Comparison of ENCODE assay signal across 16 cellular contexts in genomic region chr11:93654266-93654665, GRCh38. TPM values are rescaled to one million over a fixed set of nuclear protein-coding genes. Genes with fewer than 3 reads are reported as not detected.
DNase-seq lines count a peak whose midpoint lies in the region; ATAC-seq and TF ChIP-seq lines count a peak whose summit lies in the region.
"Had no signal": no experiment of that assay in that cellular context is flagged by ENCODE, and none has a peak within 500 bp of the region (broad histone marks: within the 10 kb centered on the region; RNA-seq: fewer than 3 reads in every experiment).

No MANE protein-coding gene starts in this region.

- H3K9ac ChIP-seq in H9 (ENCODE audit: extremely low read depth, insufficient read length, low read length): no peak overlapping the region
- H3K9ac ChIP-seq: BLaER1, GM23248 had no signal

- intact Hi-C loops in esophagus muscularis mucosa (cut with DNase I): loop anchor here (5.0 kb wide), 1 partner anchor 107 kb away; no protein-coding TSS in a partner anchor

- no peak for ATAC-seq in HG03378 (IDR thresholded peaks at IDR 0.05; ENCODE audit: unreplicated experiment)

- no peak overlapping the region for H2AK5ac ChIP-seq in H9 (ENCODE audit: insufficient read length, low read length)

- H3K23ac ChIP-seq in H9 (ENCODE audit: insufficient read length, low read depth, low read length): no peak overlapping the region

- WGBS in esophagus muscularis mucosa: 63% methylated on average over 4 of the region's 4 CpGs
- no CpG with 5 or more reads among the region's 4 CpGs for WGBS in H9 (ENCODE audit: extremely low coverage, insufficient read length, low lambda C conversion rate)

- no peak for TF ChIP-seq EP300 in esophagus muscularis mucosa (IDR thresholded peaks at IDR 0.05)

- H4K91ac ChIP-seq in H9 (ENCODE audit: insufficient read length, low read depth, low read length): no peak overlapping the region

- no peak overlapping the region for H3K27ac Mint-ChIP-seq in H9
- H3K27ac Mint-ChIP-seq: CD4-positive, alpha-beta T cell; IgD-negative memory B cell had no signal

- H4K20me1 ChIP-seq in H9 (ENCODE audit: control insufficient read depth, insufficient read depth, insufficient read length): no peaks in the 10 kb centered on the region
- H4K20me1 ChIP-seq: BLaER1 had no signal

- no peak overlapping the region for H2BK20ac ChIP-seq in H9 (ENCODE audit: low read depth, low read length, poor library complexity, severe bottlenecking)

- no peak overlapping the region for H3K4me3 Mint-ChIP-seq in H9
- H3K4me3 Mint-ChIP-seq: CD4-positive, alpha-beta T cell; IgD-negative memory B cell had no signal

- no peak overlapping the region for H3K4me2 ChIP-seq in H9 (ENCODE audit: insufficient read depth, insufficient read length, low read length)
- H3K4me2 ChIP-seq: BLaER1 had no signal

- H3T11ph ChIP-seq in H9 (ENCODE audit: low read length): no peak overlapping the region

- H3K79me1 ChIP-seq in H9 (ENCODE audit: insufficient read depth, low read depth, low read length, poor library complexity, severe bottlenecking): no peaks in the 10 kb centered on the region

- H3K23me2 ChIP-seq in H9 (ENCODE audit: insufficient read length, low read depth, low read length, poor library complexity, severe bottlenecking): no peaks in the 10 kb centered on the region

- H3K4me3 ChIP-seq in HL-60 (replicated peaks; ENCODE audit: insufficient read depth, low read length) (no peak overlapping the region), esophagus muscularis mucosa (no peak overlapping the region), right atrium auricular region (no peak overlapping the region)
- H3K4me3 ChIP-seq: BLaER1, GM23248 had no signal

- no peak overlapping the region for H2BK5ac ChIP-seq in H9 (ENCODE audit: insufficient read length, low read length)

- H3K36me3 ChIP-seq in esophagus muscularis mucosa: no peaks in the 10 kb centered on the region
- no peaks in the 10 kb centered on the region for H3K36me3 ChIP-seq in right atrium auricular region
- H3K36me3 ChIP-seq: BLaER1 had no signal

- H3K27me3 Mint-ChIP-seq in H9 (ENCODE audit: low read depth): peaks cover 26% of the 10 kb centered on the region

- TF ChIP-seq CTCF in HL-60 (IDR thresholded peaks at IDR 0.05; ENCODE audit: insufficient read depth, low read length) (no peak), esophagus muscularis mucosa (IDR thresholded peaks at IDR 0.05) (no peak), H9 (conservative IDR thresholded peaks at IDR 0.05) (no peak), right atrium auricular region (IDR thresholded peaks at IDR 0.05) (no peak)

- no peak overlapping the region for H2AFZ ChIP-seq in H9 (ENCODE audit: low read length)
- H2AFZ ChIP-seq: GM23248 had no signal

- no peak overlapping the region for H3K14ac ChIP-seq in H9 (ENCODE audit: insufficient read depth, low read length)

- no peaks in the 10 kb centered on the region for H3K9me3 ChIP-seq in esophagus muscularis mucosa
- H3K9me3 ChIP-seq in H9 (ENCODE audit: control insufficient read depth, low read depth, low read length): no peaks in the 10 kb centered on the region
- H3K9me3 ChIP-seq in right atrium auricular region: no peaks in the 10 kb centered on the region
- H3K9me3 ChIP-seq: BLaER1 had no signal

- no peak for TF ChIP-seq POLR2A in esophagus muscularis mucosa (IDR thresholded peaks at IDR 0.05; ENCODE audit: low read depth)

- no peak overlapping the region for H4K8ac ChIP-seq in H9 (replicated peaks; ENCODE audit: insufficient read length, low read depth, low read length)

- peak overlapping the region; percentile 72 for H3K27ac ChIP-seq in HL-60 (replicated peaks)
- H3K27ac ChIP-seq in esophagus muscularis mucosa (replicated peaks in 1 of 4): no peak overlapping the region
- H3K27ac ChIP-seq in H9 (ENCODE audit: insufficient read length, low read depth, low read length): no peak overlapping the region
- H3K27ac ChIP-seq in right atrium auricular region: no peak overlapping the region
- H3K27ac ChIP-seq: BLaER1, GM23248 had no signal

- no peak overlapping the region for H2BK12ac ChIP-seq in H9 (ENCODE audit: insufficient read length, low read depth, low read length)

- no peak overlapping the region for H2BK15ac ChIP-seq in H9 (ENCODE audit: low read depth, low read length)

- H3K9me3 Mint-ChIP-seq in H9: no peaks in the 10 kb centered on the region
- H3K9me3 Mint-ChIP-seq: CD4-positive, alpha-beta T cell; IgD-negative memory B cell had no signal

- H4K5ac ChIP-seq in H9 (ENCODE audit: insufficient read length, low read depth, low read length): no peak overlapping the region

- H3K4me1 ChIP-seq in esophagus muscularis mucosa (peaks cover 0 to 6% (median 0%) of the 10 kb centered on the region in 4 donors), H9 (ENCODE audit: insufficient read depth, low read length) (no peaks in the 10 kb centered on the region), right atrium auricular region (no peaks in the 10 kb centered on the region)
- H3K4me1 ChIP-seq: BLaER1 had no signal

- H3K79me2 ChIP-seq in H9 (ENCODE audit: insufficient read depth, low read length): no peaks in the 10 kb centered on the region

- DNase-seq in NOMO-1 treated with DMSO at 0.1 percent for 48 hours (lab: John Stamatoyannopoulos, UW; ENCODE audit: unreplicated experiment): peak; percentile 13
- no peak for DNase-seq in NOMO-1 treated with dmso at 0.1 percent for 144 hours (lab: John Stamatoyannopoulos, UW; ENCODE audit: unreplicated experiment)
- DNase-seq in HL-60 (ENCODE audit: low read depth in 1 of 2, low spot score in 1 of 2): peak; percentile 42 to 51
- DNase-seq in esophagus muscularis mucosa (ENCODE audit: extremely low spot score): peak; percentile 47
- DNase-seq in H9: no peak
- no peak for DNase-seq in right atrium auricular region (ENCODE audit: low spot score)
- DNase-seq: 8988T; CD4-positive, alpha-beta T cell; DMS153; DMS79; GDM1; GM23248; HCEC 1CT had no signal

- no peak overlapping the region for H3K4ac ChIP-seq in H9 (ENCODE audit: low read depth, low read length)

- H3K36me3 Mint-ChIP-seq in H9 (ENCODE audit: insufficient read depth in 1 of 3, low read depth in 3 of 3): no peaks in the 10 kb centered on the region
- H3K36me3 Mint-ChIP-seq: IgD-negative memory B cell had no signal

- H3K18ac ChIP-seq in H9 (ENCODE audit: insufficient read length, low read depth, low read length): no peak overlapping the region

- no peak overlapping the region for H2BK120ac ChIP-seq in H9 (ENCODE audit: low read depth, low read length, poor library complexity, severe bottlenecking)

- H3K56ac ChIP-seq in H9 (ENCODE audit: insufficient read length, low read depth, low read length): no peak overlapping the region

- H3K4me1 Mint-ChIP-seq in H9: 0 out of 4 replicates have a peak, but pooled peaks cover 0 to 3% of the 10 kb centered on the region in 2 experiments
- H3K4me1 Mint-ChIP-seq: IgD-negative memory B cell had no signal

- H3K27me3 ChIP-seq in HL-60 (ENCODE audit: insufficient read depth, poor library complexity, severe bottlenecking): no peaks in the 10 kb centered on the region
- peaks cover 0 to 3% (median 0%) of the 10 kb centered on the region in 4 donors for H3K27me3 ChIP-seq in esophagus muscularis mucosa
- no peaks in the 10 kb centered on the region; the same call in 1 of the 2 replicates for H3K27me3 ChIP-seq in H9 (ENCODE audit: insufficient read depth, low read length)
- H3K27me3 ChIP-seq in right atrium auricular region: no peaks in the 10 kb centered on the region
- H3K27me3 ChIP-seq: BLaER1 had no signal

RNA-seq across cellular contexts. Expression of gene CEP295, which starts 7.2 kb away (rescaled TPM):
- 10 to 100 TPM; 10.1 to 13.3 (median 11.9) TPM for total RNA-seq in esophagus muscularis mucosa
- 15.3 and 17.0 TPM in 2 replicates for total RNA-seq in H9 (2021)
- total RNA-seq in right atrium auricular region: 1 to 10 TPM; 6.5 to 9.1 TPM

Comparison
In these comparisons a context has a peak if more than half of its experiments do, and no peak if none do; other contexts are left out.
1. DNase-seq: peak in NOMO-1 treated with DMSO at 0.1 percent for 48 hours (single experiment), HL-60 (2 of 2) and esophagus muscularis mucosa (single experiment); none in NOMO-1 treated with dmso at 0.1 percent for 144 hours (single experiment), H9 (single experiment) and right atrium auricular region (single experiment).